In the genomic region with DNA sequence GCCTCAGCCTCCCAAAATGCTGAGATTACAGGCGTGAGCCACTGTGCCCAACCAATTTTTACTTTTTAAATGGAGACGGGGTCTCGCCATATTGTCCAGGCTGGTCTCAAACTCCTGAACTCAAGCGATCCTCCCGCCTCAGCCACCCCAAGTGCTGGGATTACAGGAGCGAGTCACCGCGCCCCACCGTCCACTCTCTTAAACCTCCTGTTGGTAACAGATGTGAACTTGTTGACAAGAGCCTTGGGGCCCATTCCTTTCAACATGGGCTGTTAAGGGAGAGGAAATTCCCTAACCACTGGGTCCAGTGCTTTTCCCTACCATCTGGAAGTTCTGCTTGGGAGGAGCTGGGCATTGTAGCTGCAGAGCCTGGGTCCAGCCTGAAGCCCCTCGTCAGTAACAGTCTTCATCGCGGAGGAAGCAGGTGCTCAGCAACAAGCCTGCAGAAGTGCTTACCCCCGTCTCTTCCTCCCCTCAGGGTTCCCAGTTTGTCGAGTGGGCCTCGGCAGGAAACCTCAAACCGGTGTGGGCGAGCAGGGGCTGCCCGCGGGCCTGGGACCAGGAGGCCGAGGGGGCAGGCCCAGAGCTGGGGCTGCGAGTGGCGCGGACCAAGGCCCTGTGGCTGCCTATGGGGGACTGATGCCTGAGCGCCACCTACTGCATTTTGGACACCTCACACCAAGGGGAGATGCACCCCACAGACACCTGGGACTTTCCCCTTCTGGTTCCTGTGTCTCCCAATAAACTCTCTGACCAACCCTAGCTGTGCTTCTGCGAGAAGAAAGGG, we compare ENCODE assay signal across 8 cellular contexts. TPM values are rescaled to one million over a fixed set of nuclear protein-coding genes. Genes with fewer than 3 reads are reported as not detected.
DNase-seq lines count a peak whose midpoint lies in the region; ATAC-seq, FAIRE-seq and TF ChIP-seq lines count a peak whose summit lies in the region.

No MANE protein-coding gene starts in this region.

- no peak overlapping the region for H2BK12ac ChIP-seq in H1 (ENCODE audit: low read depth, low read length)

- H3K36me3 ChIP-seq in H1 (ENCODE audit: control insufficient read depth in 2 of 4, insufficient read depth in 4 of 4, low read length in 3 of 4) (peaks cover 2 to 5% (median 3%) of the 10 kb centered on the region in 4 experiments; a peak in 4 of 8 replicates), MG63 (peaks cover 27% of the 10 kb centered on the region)

- no peaks in the 10 kb centered on the region for H3K9me3 Mint-ChIP-seq in stimulated activated memory B cell treated with anti-CD40 and anti-IgM and Interleukin-4, amounts not matched to agents 10 μg/mL and 1 μg/mL and 100 μg/mL, for 72 hours

- TF ChIP-seq RAD21 in H1 (IDR thresholded peaks at IDR 0.05 in 1 of 2, conservative IDR thresholded peaks at IDR 0.05 in 1 of 2; ENCODE audit: low read depth in 2 of 2, low read length in 2 of 2) = peak; percentile 47 to 55

- intact Hi-C loops in dorsolateral prefrontal cortex (cut with DNase I) = loop anchor here in 1 of 2 donors (5.0 kb wide), 1 partner anchor 207 kb away; a partner anchor contains a TSS

- TF ChIP-seq POLR2A in H1 (IDR thresholded peaks at IDR 0.05; ENCODE audit: control extremely low read depth in 1 of 2, low read depth in 2 of 2, low read length in 2 of 2) = no peak

- no peaks in the 10 kb centered on the region for H3K79me2 ChIP-seq in H1 (ENCODE audit: control insufficient read depth in 1 of 2, insufficient read depth in 2 of 2, low read length in 2 of 2)

- peaks cover 0 to 1% (median 0%) of the 10 kb centered on the region in 4 experiments; a peak in 2 of 7 replicates for H3K27me3 ChIP-seq in H1 (replicated peaks in 1 of 4; ENCODE audit: control insufficient read depth in 3 of 4, extremely low read depth in 1 of 4, insufficient read depth in 3 of 4, low read length in 3 of 4)
- no peaks in the 10 kb centered on the region for H3K27me3 ChIP-seq in dorsolateral prefrontal cortex
- H3K27me3 ChIP-seq in MG63 = no peaks in the 10 kb centered on the region

- H2AFZ ChIP-seq in H1 (ENCODE audit: low read length) = no peak overlapping the region

- H3K14ac ChIP-seq in H1 (ENCODE audit: insufficient read length) = no peak overlapping the region

- H4K5ac ChIP-seq in H1 (ENCODE audit: insufficient read length, low read depth, low read length) = no peak overlapping the region

- FAIRE-seq in H1 (lab: Jason Lieb, UNC) = no peak

- no peak overlapping the region for H3K4me2 ChIP-seq in H1 (ENCODE audit: insufficient read depth in 1 of 2, low read depth in 2 of 2, low read length in 2 of 2)

- H3K27ac ChIP-seq in H1 (ENCODE audit: low read depth, low read length) (no peak overlapping the region), dorsolateral prefrontal cortex (no peak overlapping the region)

- no peak overlapping the region for H3K9ac ChIP-seq in H1 (replicated peaks in 1 of 4; ENCODE audit: extremely low read depth in 1 of 4, low read depth in 3 of 4, low read length in 3 of 4)

- no peak overlapping the region for H4K8ac ChIP-seq in H1 (ENCODE audit: extremely low read depth, insufficient read depth, low read length)

- TF ChIP-seq EP300 in H1 (IDR thresholded peaks at IDR 0.05; ENCODE audit: borderline replicate concordance in 1 of 2, low read depth in 2 of 2, low read length in 2 of 2) = no peak

- H3K9me3 ChIP-seq in H1 (ENCODE audit: insufficient read depth in 2 of 2, low read depth in 1 of 2, low read length in 1 of 2) (no peaks in the 10 kb centered on the region; a peak in 1 of 4 replicates), MG63 (no peaks in the 10 kb centered on the region)

- no peak overlapping the region for H2BK15ac ChIP-seq in H1 (ENCODE audit: low read length)

- H3K27me3 Mint-ChIP-seq in stimulated activated memory B cell treated with anti-CD40 and anti-IgM and Interleukin-4, amounts not matched to agents 10 μg/mL and 1 μg/mL and 100 μg/mL, for 72 hours = no peaks in the 10 kb centered on the region

- H4K91ac ChIP-seq in H1 (replicated peaks; ENCODE audit: insufficient read length, low read length) = no peak overlapping the region

- no peaks in the 10 kb centered on the region for H4K20me1 ChIP-seq in H1 (replicated peaks in 1 of 2; ENCODE audit: control insufficient read depth in 1 of 2, insufficient read depth in 2 of 2, low read length in 2 of 2)

- no peak overlapping the region for H2BK5ac ChIP-seq in H1 (ENCODE audit: low read depth, low read length)

- no peak overlapping the region for H3K56ac ChIP-seq in H1 (replicated peaks; ENCODE audit: insufficient read length, low read depth, low read length)

- POLR2A ChIA-PET in H1 (lab: Charles Lee; ENCODE audit: partially characterized antibody) = interaction anchor here (0.7 to 6.8 kb wide), 8 partner anchors 7 to 73 kb away, joined by 3 to 50 read pairs (median 4); a partner anchor contains a TSS

- DNase-seq in activated CD4-positive, alpha-beta T cell treated with anti-CD3 and anti-CD28 coated beads for 1 hour = peak; percentile 54
- no peak for DNase-seq in H1 (ENCODE audit: low read depth in 1 of 2, low spot score in 2 of 2)
- no peak for DNase-seq in dorsolateral prefrontal cortex
- no peak for DNase-seq in MG63
- DNase-seq in ecto neural progenitor cell (ENCODE audit: low spot score) = no peak

- no peak overlapping the region for H2AK5ac ChIP-seq in H1 (ENCODE audit: low read depth, low read length)

- H2BK120ac ChIP-seq in H1 (replicated peaks; ENCODE audit: low read depth, low read length) = no peak overlapping the region

- TF ChIP-seq CTCF in H1 (IDR thresholded peaks at IDR 0.05; ENCODE audit: control extremely low read depth in 1 of 3, insufficient read depth in 1 of 3, low read depth in 1 of 3, low read length in 3 of 3) (peak; percentile 47 to 61 (median 61)), dorsolateral prefrontal cortex (IDR thresholded peaks at IDR 0.05 in 54 of 56, conservative IDR thresholded peaks at IDR 0.05 in 2 of 56; ENCODE audit: low read depth in 1 of 56, partially characterized antibody in 56 of 56) (no peak)

- H3K4me1 ChIP-seq in H1 (replicated peaks in 1 of 4; ENCODE audit: control insufficient read depth in 3 of 4, insufficient read depth in 4 of 4, low read length in 3 of 4) = peaks cover 0 to 10% (median 3%) of the 10 kb centered on the region in 4 experiments; a peak in 6 of 7 replicates

- no peak overlapping the region for H3K18ac ChIP-seq in H1 (ENCODE audit: extremely low read depth, low read length)

- peaks cover 17% of the 10 kb centered on the region for H3K36me3 Mint-ChIP-seq in stimulated activated memory B cell treated with anti-CD40 and anti-IgM and Interleukin-4, amounts not matched to agents 10 μg/mL and 1 μg/mL and 100 μg/mL, for 72 hours

- peaks cover 54% of the 10 kb centered on the region for H3K4me1 Mint-ChIP-seq in stimulated activated memory B cell treated with anti-CD40 and anti-IgM and Interleukin-4, amounts not matched to agents 10 μg/mL and 1 μg/mL and 100 μg/mL, for 72 hours

- no peaks in the 10 kb centered on the region; the same call in 1 of the 2 replicates for H3K23me2 ChIP-seq in H1 (ENCODE audit: low read depth, low read length)

- H3K4me3 Mint-ChIP-seq in stimulated activated memory B cell treated with anti-CD40 and anti-IgM and Interleukin-4, amounts not matched to agents 10 μg/mL and 1 μg/mL and 100 μg/mL, for 72 hours = peak overlapping the region; percentile 53

- ATAC-seq in GM18517 (IDR thresholded peaks at IDR 0.05; ENCODE audit: unreplicated experiment) (peak; percentile 54), HG02870 (IDR thresholded peaks at IDR 0.05; ENCODE audit: unreplicated experiment) (peak; percentile 43)
- peak; percentile 88 for ATAC-seq in stimulated activated memory B cell treated with anti-CD40 and anti-IgM and Interleukin-4, amounts not matched to agents 10 μg/mL and 1 μg/mL and 100 μg/mL, for 72 hours

- WGBS in H1 (ENCODE audit: extremely low coverage in 1 of 2, insufficient coverage in 1 of 2, insufficient read length in 1 of 2, insufficient replicate concordance in 2 of 2, low coverage in 1 of 2, low lambda C conversion rate in 2 of 2, missing lambda C conversion rate in 1 of 2), 2 experiments = 88% methylated on average over 17 of the region's 25 CpGs; no CpG with 5 or more reads in 1 of the 2 experiments

- peak overlapping the region; percentile 86 for H3K27ac Mint-ChIP-seq in stimulated activated memory B cell treated with anti-CD40 and anti-IgM and Interleukin-4, amounts not matched to agents 10 μg/mL and 1 μg/mL and 100 μg/mL, for 72 hours

- H3K4ac ChIP-seq in H1 (replicated peaks; ENCODE audit: insufficient read length, low read depth, low read length) = no peak overlapping the region

- CTCF ChIA-PET in H1 (lab: Charles Lee; ENCODE audit: partially characterized antibody) = interaction anchor here (0.6 to 2.7 kb wide), 8 partner anchors 8 to 1061 kb away, joined by 3 to 15 read pairs (median 3); no protein-coding TSS in a partner anchor

- no peak overlapping the region for H3K23ac ChIP-seq in H1 (ENCODE audit: insufficient read length)

- H3K4me3 ChIP-seq in H1 (ENCODE audit: extremely low read depth in 1 of 4, insufficient read depth in 2 of 4, low read depth in 3 of 4, low read length in 4 of 4) = no peak overlapping the region
- H3K4me3 ChIP-seq in dorsolateral prefrontal cortex = no peak overlapping the region
- no peak overlapping the region for H3K4me3 ChIP-seq in MG63

- no peak overlapping the region for H2BK20ac ChIP-seq in H1 (ENCODE audit: low read length)

- no peaks in the 10 kb centered on the region for H3K79me1 ChIP-seq in H1 (ENCODE audit: low read depth, low read length)

RNA-seq across cellular contexts. Expression of a gene that starts 4.0 kb away (rescaled TPM):
- total RNA-seq in H1 (2021; fragmentation: NEBNext Ultra II Directional; extraction: Animal tissue kit (Norgen Biotek cat#: 25700)) = 1.6 and 2.6 TPM in 2 replicates
- polyA plus RNA-seq in H1 (2011; rRNA removed) = 3.2 and 3.9 TPM in 2 replicates
- 2.1 TPM for polyA plus RNA-seq in H1 (2011; cell fraction: cytosol; rRNA removed)
- polyA plus RNA-seq in H1 (2011; cell fraction: nucleus; rRNA removed) = 2.8 TPM
- polyA plus RNA-seq in H1 (2012, experiment 1 of 2) = 1.8 to 3.5 TPM (median 2.2 TPM) in 4 replicates
- polyA plus RNA-seq in H1 (2012, experiment 2 of 2) = 2.4 TPM
- 2.3 TPM for polyA plus RNA-seq in H1 (2013, experiment 1 of 2)
- 2.1 TPM for polyA plus RNA-seq in H1 (2013, experiment 2 of 2)
- polyA minus RNA-seq in H1 (2011; rRNA and poly(A)+ RNA removed) = 0.39 TPM in 1 of 2 replicates, not detected in the other
- polyA minus RNA-seq in H1 (2011; cell fraction: cytosol; rRNA and poly(A)+ RNA removed) = not detected
- polyA minus RNA-seq in H1 (2011; cell fraction: nucleus; rRNA and poly(A)+ RNA removed) = not detected
- total RNA-seq in dorsolateral prefrontal cortex = 10 to 100 TPM in 2 of 120 experiments, 1 to 10 TPM in 118; 1.7 to 11.9 (median 4.6) TPM
- 0.25 and 5.0 TPM in 2 replicates for total RNA-seq in MG63 (2014; rRNA removed; shearing (Covaris generic); ENCODE audit: low replicate concordance)

RNA-seq across cellular contexts. Expression of a gene that starts 17.0 kb away (rescaled TPM):
- 32.7 and 34.3 TPM in 2 replicates for total RNA-seq in H1 (2021; fragmentation: NEBNext Ultra II Directional; extraction: Animal tissue kit (Norgen Biotek cat#: 25700))
- 30.5 and 54.8 TPM in 2 replicates for polyA plus RNA-seq in H1 (2011; rRNA removed)
- 32.1 TPM for polyA plus RNA-seq in H1 (2011; cell fraction: cytosol; rRNA removed)
- polyA plus RNA-seq in H1 (2011; cell fraction: nucleus; rRNA removed) = 81.6 TPM
- polyA plus RNA-seq in H1 (2012, experiment 1 of 2) = 26.2 to 40.1 TPM (median 35.4 TPM) in 4 replicates
- 25.7 TPM for polyA plus RNA-seq in H1 (2012, experiment 2 of 2)
- 19.9 TPM for polyA plus RNA-seq in H1 (2013, experiment 1 of 2)
- polyA plus RNA-seq in H1 (2013, experiment 2 of 2) = 18.5 TPM
- 13.9 and 18.1 TPM in 2 replicates for polyA minus RNA-seq in H1 (2011; rRNA and poly(A)+ RNA removed)
- 25.7 TPM for polyA minus RNA-seq in H1 (2011; cell fraction: cytosol; rRNA and poly(A)+ RNA removed)
- polyA minus RNA-seq in H1 (2011; cell fraction: nucleus; rRNA and poly(A)+ RNA removed) = 21.3 TPM
- total RNA-seq in dorsolateral prefrontal cortex = 10 to 100 TPM in 43 of 120 experiments, 1 to 10 TPM in 77; 3.7 to 20.5 (median 9.1) TPM
- 86.4 and 89.0 TPM in 2 replicates for total RNA-seq in MG63 (2014; rRNA removed; shearing (Covaris generic); ENCODE audit: low replicate concordance)

RNA-seq across cellular contexts. Expression of a gene that starts 17.4 kb away (rescaled TPM):
- total RNA-seq in H1 (2021; fragmentation: NEBNext Ultra II Directional; extraction: Animal tissue kit (Norgen Biotek cat#: 25700)) = 3,305 and 3,520 TPM in 2 replicates
- polyA plus RNA-seq in H1 (2011; rRNA removed) = 8,501 and 8,868 TPM in 2 replicates
- polyA plus RNA-seq in H1 (2011; cell fraction: cytosol; rRNA removed) = 6,473 TPM
- 8,490 TPM for polyA plus RNA-seq in H1 (2011; cell fraction: nucleus; rRNA removed)
- 3,636 to 6,700 TPM (median 4,913 TPM) in 4 replicates for polyA plus RNA-seq in H1 (2012, experiment 1 of 2)
- 4,417 TPM for polyA plus RNA-seq in H1 (2012, experiment 2 of 2)
- polyA plus RNA-seq in H1 (2013, experiment 1 of 2) = 5,169 TPM
- 4,987 TPM for polyA plus RNA-seq in H1 (2013, experiment 2 of 2)
- polyA minus RNA-seq in H1 (2011; rRNA and poly(A)+ RNA removed) = 1,061 and 1,192 TPM in 2 replicates
- polyA minus RNA-seq in H1 (2011; cell fraction: cytosol; rRNA and poly(A)+ RNA removed) = 1,493 TPM
- 3,411 TPM for polyA minus RNA-seq in H1 (2011; cell fraction: nucleus; rRNA and poly(A)+ RNA removed)
- 1,000 to 10,000 TPM in 7 of 120 experiments, 100 to 1,000 TPM in 113; 564 to 1,173 (median 771) TPM for total RNA-seq in dorsolateral prefrontal cortex
- 1,730 and 3,823 TPM in 2 replicates for total RNA-seq in MG63 (2014; rRNA removed; shearing (Covaris generic); ENCODE audit: low replicate concordance)

RNA-seq across cellular contexts. Expression of a gene that starts 18.4 kb away (rescaled TPM):
- 146 and 155 TPM in 2 replicates for total RNA-seq in H1 (2021; fragmentation: NEBNext Ultra II Directional; extraction: Animal tissue kit (Norgen Biotek cat#: 25700))
- 195 and 220 TPM in 2 replicates for polyA plus RNA-seq in H1 (2011; rRNA removed)
- 231 TPM for polyA plus RNA-seq in H1 (2011; cell fraction: cytosol; rRNA removed)
- polyA plus RNA-seq in H1 (2011; cell fraction: nucleus; rRNA removed) = 195 TPM
- 192 to 228 TPM (median 222 TPM) in 4 replicates for polyA plus RNA-seq in H1 (2012, experiment 1 of 2)
- 206 TPM for polyA plus RNA-seq in H1 (2012, experiment 2 of 2)
- polyA plus RNA-seq in H1 (2013, experiment 1 of 2) = 148 TPM
- polyA plus RNA-seq in H1 (2013, experiment 2 of 2) = 146 TPM
- polyA minus RNA-seq in H1 (2011; rRNA and poly(A)+ RNA removed) = 107 and 108 TPM in 2 replicates
- polyA minus RNA-seq in H1 (2011; cell fraction: cytosol; rRNA and poly(A)+ RNA removed) = 65.8 TPM
- polyA minus RNA-seq in H1 (2011; cell fraction: nucleus; rRNA and poly(A)+ RNA removed) = 63.0 TPM
- total RNA-seq in dorsolateral prefrontal cortex = 100 to 1,000 TPM in 1 of 120 experiments, 10 to 100 TPM in 119; 48.9 to 115 (median 70.7) TPM
- 121 and 144 TPM in 2 replicates for total RNA-seq in MG63 (2014; rRNA removed; shearing (Covaris generic); ENCODE audit: low replicate concordance)

RNA-seq across cellular contexts. Expression of a gene that starts 26.2 kb away (rescaled TPM):
- 2,240 and 2,296 TPM in 2 replicates for total RNA-seq in H1 (2021; fragmentation: NEBNext Ultra II Directional; extraction: Animal tissue kit (Norgen Biotek cat#: 25700))
- 4,988 and 6,072 TPM in 2 replicates for polyA plus RNA-seq in H1 (2011; rRNA removed)
- 7,346 TPM for polyA plus RNA-seq in H1 (2011; cell fraction: cytosol; rRNA removed)
- polyA plus RNA-seq in H1 (2011; cell fraction: nucleus; rRNA removed) = 2,598 TPM
- polyA plus RNA-seq in H1 (2012, experiment 1 of 2) = 4,049 to 4,786 TPM (median 4,319 TPM) in 4 replicates
- 6,913 TPM for polyA plus RNA-seq in H1 (2012, experiment 2 of 2)
- 3,607 TPM for polyA plus RNA-seq in H1 (2013, experiment 1 of 2)
- polyA plus RNA-seq in H1 (2013, experiment 2 of 2) = 3,607 TPM
- polyA minus RNA-seq in H1 (2011; rRNA and poly(A)+ RNA removed) = 1,118 and 1,125 TPM in 2 replicates
- polyA minus RNA-seq in H1 (2011; cell fraction: cytosol; rRNA and poly(A)+ RNA removed) = 628 TPM
- 876 TPM for polyA minus RNA-seq in H1 (2011; cell fraction: nucleus; rRNA and poly(A)+ RNA removed)
- 100 to 1,000 TPM; 410 to 765 (median 576) TPM for total RNA-seq in dorsolateral prefrontal cortex
- total RNA-seq in MG63 (2014; rRNA removed; shearing (Covaris generic); ENCODE audit: low replicate concordance) = 2,408 and 3,564 TPM in 2 replicates

Comparison
In these comparisons a context has a peak if more than half of its experiments do, and no peak if none do; other contexts are left out.
1. CTCF ChIP-seq: peak in H1 (3 of 3); none in dorsolateral prefrontal cortex (0 of 56).
2. Peak in every context shown above with its lines, with median percentiles within 50 percentile points of each other: ATAC-seq.